In genomic region chr5:13989832-13990231, GRCh38 we compare ENCODE assay signal across 37 cellular contexts. TPM values are rescaled to one million over a fixed set of nuclear protein-coding genes. Genes with fewer than 3 reads are reported as not detected.
"Had no signal": no experiment of that assay in that cellular context is flagged by ENCODE, and none has a peak within 500 bp of the region (broad histone marks: within the 10 kb centered on the region; RNA-seq: fewer than 3 reads in every experiment).

No MANE protein-coding gene starts in this region.

- H3K36me3 ChIP-seq: adrenal gland, breast epithelium, cardiac muscle cell, colonic mucosa, WERI-Rb-1 had no signal

- DNase-seq: activated B cell treated with CpG ODN at 0.5 μM for 24 hours; activated CD4-positive, alpha-beta memory T cell treated with anti-CD3 and anti-CD28 coated beads for 36 hours; activated CD4-positive, alpha-beta T cell treated with anti-CD3 and anti-CD28 coated beads for 36 hours; activated CD4-positive, alpha-beta T cell treated with anti-CD3 and anti-CD28 coated beads, Interleukin-2, amount 10 ng/mL, durations not matched to agents 24 days and 14 days; activated CD4-positive, CD25-positive, alpha-beta regulatory T cell treated with anti-CD3 and anti-CD28 coated beads, Interleukin-2, amount 50 U/mL, for 72 hours; activated CD8-positive, alpha-beta memory T cell treated with anti-CD3 and anti-CD28 coated beads, Interleukin-2, amount 10 ng/mL, durations not matched to agents 7 days and 5 days; activated CD8-positive, alpha-beta memory T cell treated with anti-CD3 and anti-CD28 coated beads, Interleukin-2, amount 50 U/mL, for 4 hours; activated CD8-positive, alpha-beta T cell treated with anti-CD3 and anti-CD28 coated beads, Interleukin-2, amount 10 ng/mL, durations not matched to agents 7 days and 5 days; activated effector memory CD4-positive, alpha-beta T cell treated with Interleukin-2 at 50 U/mL for 16 hours; activated naive CD4-positive, alpha-beta T cell treated with anti-CD3 and anti-CD28 coated beads for 36 hours; activated naive CD8-positive, alpha-beta T cell treated with anti-CD3 and anti-CD28 coated beads for 36 hours; activated naive CD8-positive, alpha-beta T cell treated with anti-CD3 and anti-CD28 coated beads, Interleukin-2, amount 50 U/mL, for 24 hours; activated T-cell treated with anti-CD3 and anti-CD28 coated beads for 4 hours; activated T-cell treated with anti-CD3 and anti-CD28 coated beads, Interleukin-2, amount 50 U/mL, for 4 hours; adrenal gland; amygdala; aorta; central memory CD4-positive, alpha-beta T cell; cerebellar nuclear complex; colonic mucosa; effector CD8-positive, alpha-beta T cell; endodermal cell; foreskin fibroblast; head of caudate nucleus; T-helper 1 cell; T-helper 17 cell; T1000; WERI-Rb-1 had no signal

- H3K4me1 Mint-ChIP-seq: activated CD4-positive, alpha-beta T cell treated with anti-CD3 and anti-CD28 coated beads for 36 hours; activated CD4-positive, alpha-beta T cell treated with anti-CD3 and anti-CD28 coated beads, Interleukin-2, amount 10 ng/mL, durations not matched to agents 24 days and 14 days; activated CD8-positive, alpha-beta memory T cell treated with anti-CD3 and anti-CD28 coated beads, Interleukin-2, amount 10 ng/mL, durations not matched to agents 7 days and 5 days; activated naive CD4-positive, alpha-beta T cell treated with anti-CD3 and anti-CD28 coated beads, Interleukin-2, amount 50 U/mL, for 24 hours; activated naive CD8-positive, alpha-beta T cell treated with anti-CD3 and anti-CD28 coated beads for 36 hours; activated naive CD8-positive, alpha-beta T cell treated with anti-CD3 and anti-CD28 coated beads, Interleukin-2, amount 50 U/mL, for 24 hours; activated T-helper 17 cell treated with anti-CD3 and anti-CD28 coated beads, Interleukin-2, amount 50 U/mL, for 72 hours; T-helper 17 cell had no signal

- H3K27ac Mint-ChIP-seq: activated B cell treated with CpG ODN at 0.5 μM for 24 hours; activated CD4-positive, alpha-beta memory T cell treated with anti-CD3 and anti-CD28 coated beads for 36 hours; activated CD4-positive, alpha-beta T cell treated with anti-CD3 and anti-CD28 coated beads for 36 hours; activated CD4-positive, alpha-beta T cell treated with anti-CD3 and anti-CD28 coated beads, Interleukin-2, amount 10 ng/mL, durations not matched to agents 24 days and 14 days; activated CD8-positive, alpha-beta memory T cell treated with anti-CD3 and anti-CD28 coated beads, Interleukin-2, amount 10 ng/mL, durations not matched to agents 7 days and 5 days; activated CD8-positive, alpha-beta T cell treated with anti-CD3 and anti-CD28 coated beads, Interleukin-2, amount 10 ng/mL, durations not matched to agents 7 days and 5 days; activated naive CD4-positive, alpha-beta T cell treated with anti-CD3 and anti-CD28 coated beads for 36 hours; activated naive CD4-positive, alpha-beta T cell treated with anti-CD3 and anti-CD28 coated beads, Interleukin-2, amount 50 U/mL, for 24 hours; activated naive CD8-positive, alpha-beta T cell treated with anti-CD3 and anti-CD28 coated beads for 36 hours; activated naive CD8-positive, alpha-beta T cell treated with anti-CD3 and anti-CD28 coated beads, Interleukin-2, amount 50 U/mL, for 24 hours; activated T-helper 17 cell treated with anti-CD3 and anti-CD28 coated beads, Interleukin-2, amount 50 U/mL, for 72 hours; brain; endodermal cell; T-helper 17 cell; T-helper 2 cell treated with Interferon-gamma antibody and Interleukin-4, amounts not matched to agents 5 μg/mL and 100 μg/mL, for 36 hours had no signal

- H3K9me3 ChIP-seq: adrenal gland, breast epithelium, colonic mucosa had no signal

- H3K9me3 Mint-ChIP-seq: activated B cell treated with CpG ODN at 0.5 μM for 24 hours; activated CD4-positive, alpha-beta memory T cell treated with anti-CD3 and anti-CD28 coated beads for 36 hours; activated CD4-positive, alpha-beta T cell treated with anti-CD3 and anti-CD28 coated beads, Interleukin-2, amount 10 ng/mL, durations not matched to agents 24 days and 14 days; activated naive CD4-positive, alpha-beta T cell treated with anti-CD3 and anti-CD28 coated beads for 36 hours; activated naive CD4-positive, alpha-beta T cell treated with anti-CD3 and anti-CD28 coated beads, Interleukin-2, amount 50 U/mL, for 24 hours; activated naive CD8-positive, alpha-beta T cell treated with anti-CD3 and anti-CD28 coated beads for 36 hours; activated naive CD8-positive, alpha-beta T cell treated with anti-CD3 and anti-CD28 coated beads, Interleukin-2, amount 50 U/mL, for 24 hours; activated T-cell treated with anti-CD3 and anti-CD28 coated beads, Interleukin-2, amount 50 U/mL, for 4 hours; activated T-helper 17 cell treated with anti-CD3 and anti-CD28 coated beads, Interleukin-2, amount 50 U/mL, for 72 hours; brain; endodermal cell; T-helper 2 cell treated with Interferon-gamma antibody and Interleukin-4, amounts not matched to agents 5 μg/mL and 100 μg/mL, for 36 hours had no signal

- FAIRE-seq: frontal cortex had no signal

- H3K27me3 ChIP-seq: adrenal gland, breast epithelium, cardiac muscle cell, colonic mucosa had no signal

- H3K4me3 Mint-ChIP-seq: activated B cell treated with CpG ODN at 0.5 μM for 24 hours; activated CD4-positive, alpha-beta memory T cell treated with anti-CD3 and anti-CD28 coated beads for 36 hours; activated CD4-positive, alpha-beta T cell treated with anti-CD3 and anti-CD28 coated beads for 36 hours; activated CD4-positive, alpha-beta T cell treated with anti-CD3 and anti-CD28 coated beads, Interleukin-2, amount 10 ng/mL, durations not matched to agents 24 days and 14 days; activated CD8-positive, alpha-beta memory T cell treated with anti-CD3 and anti-CD28 coated beads, Interleukin-2, amount 10 ng/mL, durations not matched to agents 7 days and 5 days; activated CD8-positive, alpha-beta T cell treated with anti-CD3 and anti-CD28 coated beads, Interleukin-2, amount 10 ng/mL, durations not matched to agents 7 days and 5 days; activated naive CD4-positive, alpha-beta T cell treated with anti-CD3 and anti-CD28 coated beads for 36 hours; activated naive CD4-positive, alpha-beta T cell treated with anti-CD3 and anti-CD28 coated beads, Interleukin-2, amount 50 U/mL, for 24 hours; activated naive CD8-positive, alpha-beta T cell treated with anti-CD3 and anti-CD28 coated beads for 36 hours; activated naive CD8-positive, alpha-beta T cell treated with anti-CD3 and anti-CD28 coated beads, Interleukin-2, amount 50 U/mL, for 24 hours; activated T-cell treated with anti-CD3 and anti-CD28 coated beads, Interleukin-2, amount 50 U/mL, for 4 hours; activated T-helper 17 cell treated with anti-CD3 and anti-CD28 coated beads, Interleukin-2, amount 50 U/mL, for 72 hours; brain; endodermal cell; T-helper 17 cell; T-helper 2 cell treated with Interferon-gamma antibody and Interleukin-4, amounts not matched to agents 5 μg/mL and 100 μg/mL, for 36 hours had no signal

- H3K4me3 ChIP-seq: adrenal gland, breast epithelium, cardiac muscle cell, colonic mucosa had no signal

- H3K36me3 Mint-ChIP-seq: activated CD4-positive, alpha-beta memory T cell treated with anti-CD3 and anti-CD28 coated beads for 36 hours; activated CD8-positive, alpha-beta memory T cell treated with anti-CD3 and anti-CD28 coated beads, Interleukin-2, amount 10 ng/mL, durations not matched to agents 7 days and 5 days; activated naive CD4-positive, alpha-beta T cell treated with anti-CD3 and anti-CD28 coated beads, Interleukin-2, amount 50 U/mL, for 24 hours; activated naive CD8-positive, alpha-beta T cell treated with anti-CD3 and anti-CD28 coated beads for 36 hours; brain had no signal

- H3K4me1 ChIP-seq: adrenal gland, breast epithelium, colonic mucosa had no signal

- ATAC-seq: activated CD4-positive, alpha-beta T cell treated with anti-CD3 and anti-CD28 coated beads for 36 hours; activated CD8-positive, alpha-beta memory T cell treated with anti-CD3 and anti-CD28 coated beads, Interleukin-2, amount 10 ng/mL, durations not matched to agents 7 days and 5 days; activated CD8-positive, alpha-beta T cell treated with anti-CD3 and anti-CD28 coated beads, Interleukin-2, amount 10 ng/mL, durations not matched to agents 7 days and 5 days; activated naive CD8-positive, alpha-beta T cell treated with anti-CD3 and anti-CD28 coated beads, Interleukin-2, amount 50 U/mL, for 24 hours; activated T-cell treated with anti-CD3 and anti-CD28 coated beads, Interleukin-2, amount 50 U/mL, for 4 hours; activated T-helper 17 cell treated with anti-CD3 and anti-CD28 coated beads, Interleukin-2, amount 50 U/mL, for 72 hours; esophagus mucosa; T-helper 17 cell had no signal

- H3K27ac ChIP-seq: adrenal gland, breast epithelium, cardiac muscle cell, colonic mucosa, WERI-Rb-1 had no signal

- H3K27me3 Mint-ChIP-seq: activated CD4-positive, alpha-beta memory T cell treated with anti-CD3 and anti-CD28 coated beads for 36 hours had no signal

RNA-seq across cellular contexts. Expression of gene DNAH5, which starts 45.3 kb away (rescaled TPM):
- total RNA-seq: activated B cell treated with CpG ODN at 0.5 μM for 24 hours; activated CD4-positive, alpha-beta memory T cell treated with anti-CD3 and anti-CD28 coated beads for 36 hours; activated CD4-positive, alpha-beta T cell treated with anti-CD3 and anti-CD28 coated beads for 36 hours; activated CD4-positive, alpha-beta T cell treated with anti-CD3 and anti-CD28 coated beads, Interleukin-2, amount 10 ng/mL, durations not matched to agents 24 days and 14 days; activated CD8-positive, alpha-beta memory T cell treated with anti-CD3 and anti-CD28 coated beads for 36 hours; activated CD8-positive, alpha-beta memory T cell treated with anti-CD3 and anti-CD28 coated beads, Interleukin-2, amount 10 ng/mL, durations not matched to agents 7 days and 5 days; activated CD8-positive, alpha-beta T cell treated with anti-CD3 and anti-CD28 coated beads, Interleukin-2, amount 10 ng/mL, durations not matched to agents 7 days and 5 days; activated naive CD4-positive, alpha-beta T cell treated with anti-CD3 and anti-CD28 coated beads for 36 hours; activated naive CD8-positive, alpha-beta T cell treated with anti-CD3 and anti-CD28 coated beads for 36 hours; activated T-cell treated with anti-CD3 and anti-CD28 coated beads, Interleukin-2, amount 50 U/mL, for 4 hours; activated T-helper 17 cell treated with anti-CD3 and anti-CD28 coated beads, Interleukin-2, amount 50 U/mL, for 72 hours; T-helper 17 cell had no signal
